Comparison of ENCODE assay signal across 12 cellular contexts in the genomic region with DNA sequence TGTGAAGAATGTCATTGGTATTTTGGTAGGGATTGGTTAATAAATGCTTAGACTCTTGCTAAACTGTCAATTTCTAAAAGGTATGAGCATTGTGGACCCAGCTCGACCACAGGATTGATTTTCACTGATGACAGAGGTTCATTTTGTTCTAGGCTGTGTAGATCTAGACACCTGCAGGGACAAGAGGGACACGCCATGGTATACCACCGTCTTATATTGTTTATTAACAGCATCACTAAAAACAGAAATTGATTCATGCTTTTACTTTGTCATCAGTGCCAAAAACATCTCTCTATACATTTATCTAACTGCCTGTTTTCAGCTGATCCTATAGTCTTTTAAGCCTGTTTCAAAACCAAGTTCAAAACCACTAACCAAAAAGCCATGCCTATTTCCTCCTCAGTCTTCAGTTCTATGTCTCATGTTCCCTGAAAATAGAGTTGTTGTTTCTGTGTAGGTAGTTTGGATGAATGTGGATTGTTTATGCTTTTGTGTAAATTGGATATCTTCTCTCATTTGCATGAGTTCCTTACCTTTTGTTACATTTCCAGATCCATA.
"Had no signal": no experiment of that assay in that cellular context is flagged by ENCODE, and none has a peak within 500 bp of the region (broad histone marks: within the 10 kb centered on the region; RNA-seq: fewer than 3 reads in every experiment).

No MANE protein-coding gene starts in this region.

- H3K27me3 Mint-ChIP-seq: effector memory CD8-positive, alpha-beta T cell; T-helper 17 cell had no signal

- DNase-seq: activated CD4-positive, alpha-beta T cell treated with anti-CD3 and anti-CD28 coated beads, Interleukin-2, amount 50 U/mL, for 4 hours; activated CD4-positive, CD25-positive, alpha-beta regulatory T cell; dermis blood vessel endothelial cell; effector memory CD8-positive, alpha-beta T cell; foreskin keratinocyte; glutamatergic neuron; mesenchymal stem cell; natural killer cell; retina; T-helper 17 cell; trophoblast cell had no signal

- H3K27ac Mint-ChIP-seq: stimulated activated effector memory CD8-positive, alpha-beta T cell treated with anti-CD3 and anti-CD28 coated beads, Interleukin-12 subunit alpha, Interleukin-12 subunit beta, amount 100 ng/mL, for 72 hours; T-helper 17 cell had no signal

- H3K4me3 Mint-ChIP-seq: effector memory CD8-positive, alpha-beta T cell; natural killer cell; stimulated activated effector memory CD8-positive, alpha-beta T cell treated with anti-CD3 and anti-CD28 coated beads, Interleukin-12 subunit alpha, Interleukin-12 subunit beta, amount 100 ng/mL, for 72 hours; T-helper 17 cell had no signal

- H3K9me3 Mint-ChIP-seq: effector memory CD8-positive, alpha-beta T cell; natural killer cell; stimulated activated effector memory CD8-positive, alpha-beta T cell treated with anti-CD3 and anti-CD28 coated beads, Interleukin-12 subunit alpha, Interleukin-12 subunit beta, amount 100 ng/mL, for 72 hours had no signal

- H3K36me3 Mint-ChIP-seq: natural killer cell; stimulated activated effector memory CD8-positive, alpha-beta T cell treated with anti-CD3 and anti-CD28 coated beads, Interleukin-12 subunit alpha, Interleukin-12 subunit beta, amount 100 ng/mL, for 72 hours had no signal
